Comparison of ENCODE assay signal across 1 cellular context in the genomic region with DNA sequence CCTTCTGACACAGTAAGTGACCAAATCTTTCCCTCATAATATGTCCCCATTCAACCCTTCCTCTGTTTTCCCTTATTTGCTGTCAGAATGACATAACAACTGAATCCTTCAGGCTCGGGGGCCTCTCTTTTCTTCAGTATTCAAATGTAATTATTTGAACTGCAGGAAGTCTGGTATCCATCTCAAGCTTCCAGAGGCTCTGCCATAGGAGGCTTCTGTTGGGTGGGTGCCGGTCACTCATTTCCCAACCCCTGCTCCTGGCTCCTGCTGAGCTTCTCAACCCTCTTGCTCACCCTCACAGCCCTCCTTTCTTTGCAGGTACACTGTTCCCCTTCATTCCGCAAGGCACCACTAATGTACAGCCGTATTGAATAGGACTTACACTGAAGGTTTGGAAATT.
TF ChIP-seq lines count a peak whose summit lies in the region.

No MANE protein-coding gene starts in this region.

TF ChIP-seq in GM23338, 12 proteins besides CTCF, POLR2A, EP300 and RAD21 (continued from another document):
- no peak for TF ChIP-seq NANOG (IDR thresholded peaks at IDR 0.05; ENCODE audit: borderline replicate concordance)
- no peak for TF ChIP-seq ZNF114 (CRISPR knock-in tag; IDR thresholded peaks at IDR 0.05)
- 0 out of 2 replicates have a peak, but pooled peaks have one; percentile 47 for TF ChIP-seq ZNF462 (CRISPR knock-in tag; IDR thresholded peaks at IDR 0.05)
- TF ChIP-seq ZNF331 (CRISPR knock-in tag; IDR thresholded peaks at IDR 0.05; ENCODE audit: low read depth) = no peak
